20 cellular contexts compared by ENCODE assay signal in the genomic region with DNA sequence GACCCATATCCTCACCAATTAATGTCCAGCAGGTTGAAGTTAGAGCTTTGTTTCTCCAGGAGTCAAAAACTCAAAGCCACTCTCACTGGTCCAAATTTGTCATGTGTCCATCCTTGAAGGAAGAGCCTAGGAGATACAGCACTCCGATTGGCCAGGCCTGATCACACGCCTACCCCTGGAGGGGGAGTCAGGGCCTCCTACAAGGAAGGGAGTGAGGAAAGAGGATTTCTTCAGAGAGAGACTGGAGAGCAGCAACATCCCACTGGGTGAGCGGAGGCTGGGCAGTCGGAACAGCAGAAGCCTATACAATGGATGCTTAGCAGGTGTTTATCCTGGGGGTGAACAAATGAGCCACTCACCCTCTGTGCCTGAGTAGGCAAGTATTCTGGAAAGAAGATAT.
DNase-seq lines count a peak whose midpoint lies in the region; ATAC-seq and TF ChIP-seq lines count a peak whose summit lies in the region.
"Had no signal": no experiment of that assay in that cellular context is flagged by ENCODE, and none has a peak within 500 bp of the region (broad histone marks: within the 10 kb centered on the region; RNA-seq: fewer than 3 reads in every experiment).

No MANE protein-coding gene starts in this region.

- no peak overlapping the region for H2BK5ac ChIP-seq in neuronal stem cell (ENCODE audit: low read length)

- H3K36me3 ChIP-seq in HEK293 (ENCODE audit: control insufficient read depth in 2 of 2, insufficient read depth in 1 of 2, low read length in 2 of 2) (no peaks in the 10 kb centered on the region), neuronal stem cell (replicated peaks in 1 of 2; ENCODE audit: control insufficient read depth in 2 of 2, insufficient read depth in 2 of 2, low read length in 2 of 2) (no peaks in the 10 kb centered on the region), heart right ventricle (no peaks in the 10 kb centered on the region)

- no CpG with 5 or more reads among the region's 4 CpGs for WGBS in neuronal stem cell (ENCODE audit: extremely low coverage in 2 of 2, insufficient read length in 2 of 2, insufficient replicate concordance in 1 of 2), 2 donors
- 85 to 87% methylated on average over 4 of the region's 4 CpGs for WGBS in heart right ventricle, 2 donors

- H3K18ac ChIP-seq in neuronal stem cell (ENCODE audit: low read length): no peak overlapping the region

- POLR2A ChIA-PET in HEK293 (lab: Yijun Ruan, JAX): no interaction called here

- peak overlapping the region; percentile 23 for H3K4me2 ChIP-seq in neuronal stem cell (ENCODE audit: insufficient read depth, low read length, poor library complexity, severe bottlenecking)

- H2AK5ac ChIP-seq in neuronal stem cell (ENCODE audit: low read depth, low read length): no peak overlapping the region

- no peak overlapping the region for H2BK12ac ChIP-seq in neuronal stem cell (ENCODE audit: low read length)

- H3K27me3 ChIP-seq in neuronal stem cell (ENCODE audit: control insufficient read depth in 3 of 3, insufficient read depth in 3 of 3, low read depth in 1 of 3, low read length in 3 of 3): no peaks in the 10 kb centered on the region
- peaks cover 0 to 69% (median 25%) of the 10 kb centered on the region in 7 donors for H3K27me3 ChIP-seq in heart right ventricle

- peak overlapping the region; percentile 24 for H2AFZ ChIP-seq in neuronal stem cell (ENCODE audit: low read length)

- DNase-seq in ELF-1 (ENCODE audit: low read depth, low spot score): peak; percentile 73
- DNase-seq in neuronal stem cell (ENCODE audit: low spot score): no peak
- DNase-seq in germinal center (ENCODE audit: low spot score): no peak
- no peak for DNase-seq in heart right ventricle
- DNase-seq: AML-193; Calu3; CD4-positive, CD25-positive, alpha-beta regulatory T cell; DND-41; GOT3; IMR-90; Kasumi-1; NCI-H1417 treated with DMSO at 0.1 percent for 48 hours; NCI-H2029; NCI-H524 treated with DMSO at 0.1 percent for 48 hours; NK-92 treated with Interleukin-12 subunit alpha and Interleukin-12 subunit beta, amount 100 ng/mL, for 24 hours; OCI-M1 had no signal

- TF ChIP-seq CTCF in HEK293 (tag by site-specific recombination; IDR thresholded peaks at IDR 0.05): no peak
- TF ChIP-seq CTCF in heart right ventricle (IDR thresholded peaks at IDR 0.05): no peak

- H3K9ac ChIP-seq in neuronal stem cell (ENCODE audit: low read depth, low read length, poor library complexity): no peak overlapping the region

- no peak overlapping the region for H2BK15ac ChIP-seq in neuronal stem cell (ENCODE audit: low read length)

- no peak overlapping the region for H3K27ac ChIP-seq in HEK293 (ENCODE audit: extremely low read depth, low read depth, low read length)
- H3K27ac ChIP-seq in neuronal stem cell (replicated peaks; ENCODE audit: low read length): peak overlapping the region; percentile 17
- no peak overlapping the region for H3K27ac ChIP-seq in heart right ventricle

- H3K4ac ChIP-seq in neuronal stem cell (ENCODE audit: low read length): no peak overlapping the region

- intact Hi-C loops in heart right ventricle (cut with DNase I): no loop called here

- H4K8ac ChIP-seq in neuronal stem cell (ENCODE audit: low read depth, low read length): no peak overlapping the region

- CTCF ChIA-PET in HEK293 (lab: Yijun Ruan, JAX): interaction anchor here (0.7 to 1.1 kb wide), 2 partner anchors 17 to 78 kb away, joined by 3 read pairs; no protein-coding TSS in a partner anchor

- H3K4me1 ChIP-seq in HEK293 (ENCODE audit: control insufficient read depth, insufficient read depth, low read length) (no peaks in the 10 kb centered on the region), neuronal stem cell (ENCODE audit: control insufficient read depth in 2 of 2, insufficient read depth in 1 of 2, low read depth in 1 of 2, low read length in 2 of 2) (peaks cover 0 to 24% of the 10 kb centered on the region in 2 donors), heart right ventricle (no peaks in the 10 kb centered on the region)

- no peaks in the 10 kb centered on the region for H3K79me1 ChIP-seq in neuronal stem cell (ENCODE audit: low read depth, low read length)

- H3K14ac ChIP-seq in neuronal stem cell (ENCODE audit: low read length): no peak overlapping the region

- H3K4me3 ChIP-seq in HEK293 (ENCODE audit: low read depth, low read length): no peak overlapping the region
- H3K4me3 ChIP-seq in neuronal stem cell (ENCODE audit: low read length in 2 of 2): no peak overlapping the region
- H3K4me3 ChIP-seq in heart right ventricle: no peak overlapping the region

- H2BK120ac ChIP-seq in neuronal stem cell (ENCODE audit: low read depth, low read length): no peak overlapping the region

- no peak overlapping the region for H3K23ac ChIP-seq in neuronal stem cell (ENCODE audit: low read depth, low read length, poor library complexity)

- H3K9me3 ChIP-seq in HEK293 (ENCODE audit: control insufficient read depth, insufficient read depth, low read depth, low read length) (no peaks in the 10 kb centered on the region), neuronal stem cell (replicated peaks in 1 of 2; ENCODE audit: control insufficient read depth in 2 of 2, insufficient read depth in 1 of 2, low read depth in 1 of 2, low read length in 2 of 2) (no peaks in the 10 kb centered on the region), heart right ventricle (no peaks in the 10 kb centered on the region)

- H4K91ac ChIP-seq in neuronal stem cell (ENCODE audit: low read depth, low read length, poor library complexity): no peak overlapping the region

- ATAC-seq in esophagus mucosa (peak; percentile 22), HG02798 (IDR thresholded peaks at IDR 0.05; ENCODE audit: poor library complexity, unreplicated experiment) (no peak), heart right ventricle (no peak), GM18867 (IDR thresholded peaks at IDR 0.05; ENCODE audit: unreplicated experiment) (no peak)

TF ChIP-seq in HEK293, 187 proteins besides CTCF, POLR2A, EP300 and RAD21:
- TF ChIP-seq ZIC2 (tag by site-specific recombination; IDR thresholded peaks at IDR 0.05) (peak; percentile 49), KLF8 (tag by site-specific recombination; IDR thresholded peaks at IDR 0.05) (no peak), EGR2 (tag by site-specific recombination; IDR thresholded peaks at IDR 0.05; ENCODE audit: low read depth) (no peak), ZNF341 (tag by site-specific recombination; IDR thresholded peaks at IDR 0.05; ENCODE audit: low read depth) (0 out of 2 replicates have a peak, but pooled peaks have one; percentile 8), ZBTB17 (tag by site-specific recombination; IDR thresholded peaks at IDR 0.05) (peak; percentile 17; the same call in 1 of the 2 replicates), ZNF133 (tag by site-specific recombination; IDR thresholded peaks at IDR 0.05) (no peak)
TF ChIP-seq in HEK293: peak in this region for 3.
